Comparison of ENCODE assay signal across 9 cellular contexts in the genomic region with DNA sequence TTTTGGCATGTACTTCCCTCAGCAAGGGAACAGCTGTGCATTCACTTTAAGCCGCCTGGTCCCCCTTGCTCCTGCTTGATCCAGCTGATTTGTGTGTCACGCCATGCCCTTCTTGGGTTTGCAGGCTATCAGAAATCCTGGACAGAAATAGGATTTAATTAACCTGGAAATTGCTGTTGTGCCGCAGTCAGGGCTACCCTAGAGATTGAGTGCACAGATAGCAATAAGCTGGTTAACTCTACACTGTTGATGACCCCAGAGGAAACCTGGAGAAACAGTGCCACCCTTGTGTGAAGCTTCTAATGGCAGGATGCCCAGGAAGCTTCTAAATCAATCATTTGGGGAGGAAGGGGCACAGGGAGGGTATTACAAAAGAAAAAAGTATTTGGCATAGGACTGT.
DNase-seq lines count a peak whose midpoint lies in the region; ATAC-seq and TF ChIP-seq lines count a peak whose summit lies in the region.
"Had no signal": no experiment of that assay in that cellular context is flagged by ENCODE, and none has a peak within 500 bp of the region (broad histone marks: within the 10 kb centered on the region; RNA-seq: fewer than 3 reads in every experiment).

No MANE protein-coding gene starts in this region.

- no peaks in the 10 kb centered on the region for H3K9me3 Mint-ChIP-seq in natural killer cell
- H3K9me3 Mint-ChIP-seq in natural killer cell treated with Interleukin-12 subunit alpha and Interleukin-12 subunit beta and Interleukin-15 and Interleukin-18, amount 100 ng/mL, for 72 hours: no peaks in the 10 kb centered on the region

- no peaks in the 10 kb centered on the region for H3K36me3 Mint-ChIP-seq in natural killer cell
- H3K36me3 Mint-ChIP-seq in natural killer cell treated with Interleukin-12 subunit alpha and Interleukin-12 subunit beta and Interleukin-15 and Interleukin-18, amount 100 ng/mL, for 72 hours: no peaks in the 10 kb centered on the region

- no peaks in the 10 kb centered on the region for H3K27me3 Mint-ChIP-seq in natural killer cell (ENCODE audit: low read depth in 2 of 2)
- no peaks in the 10 kb centered on the region for H3K27me3 Mint-ChIP-seq in natural killer cell treated with Interleukin-12 subunit alpha and Interleukin-12 subunit beta and Interleukin-15 and Interleukin-18, amount 100 ng/mL, for 72 hours

- ATAC-seq in natural killer cell: peak in 2 of 3 donors; percentile 64 to 66
- ATAC-seq in natural killer cell treated with Interleukin-12 subunit alpha and Interleukin-12 subunit beta and Interleukin-15 and Interleukin-18, amount 100 ng/mL, for 72 hours: no peak
- no peak for ATAC-seq in foreskin keratinocyte
- no peak for ATAC-seq in GM19455 (IDR thresholded peaks at IDR 0.05; ENCODE audit: unreplicated experiment)
- ATAC-seq in GM18909 (IDR thresholded peaks at IDR 0.05; ENCODE audit: poor library complexity, unreplicated experiment): no peak

- DNase-seq in natural killer cell: no peak
- no peak for DNase-seq in natural killer cell treated with Interleukin-12 subunit alpha and Interleukin-12 subunit beta and Interleukin-15 and Interleukin-18, amount 100 ng/mL, for 72 hours (ENCODE audit: low spot score)
- DNase-seq in NCI-H460 (ENCODE audit: extremely low read depth, low read depth): peak; percentile 59
- DNase-seq in foreskin keratinocyte: no peak
- no peak for DNase-seq in stimulated activated CD4-positive, alpha-beta T cell treated with anti-CD3 and anti-CD28 coated beads, Interleukin-4, amount 100 ng/mL, for 1 hour
- DNase-seq in ascending aorta (ENCODE audit: low spot score in 2 of 2): no peak
- DNase-seq: EL had no signal

- intact Hi-C loops in natural killer cell (cut with micrococcal nuclease): loop anchor here (10.0 kb wide), 1 partner anchor 1230 kb away; no protein-coding TSS in a partner anchor
- intact Hi-C loops in ascending aorta (cut with DNase I): loop anchor here (5.0 kb wide), 1 partner anchor 47 kb away; no protein-coding TSS in a partner anchor

- H3K27me3 ChIP-seq in foreskin keratinocyte (no peaks in the 10 kb centered on the region), ascending aorta (no peaks in the 10 kb centered on the region)

- peak; percentile 33 for TF ChIP-seq CTCF in natural killer cell (IDR thresholded peaks at IDR 0.05)
- TF ChIP-seq CTCF in foreskin keratinocyte (conservative IDR thresholded peaks at IDR 0.05): peak; percentile 41
- TF ChIP-seq CTCF in ascending aorta (IDR thresholded peaks at IDR 0.05): no peak

- H3K27ac Mint-ChIP-seq in natural killer cell: peak overlapping the region in 1 of 2 donors; percentile 31
- no peak overlapping the region for H3K27ac Mint-ChIP-seq in natural killer cell treated with Interleukin-12 subunit alpha and Interleukin-12 subunit beta and Interleukin-15 and Interleukin-18, amount 100 ng/mL, for 72 hours

- peaks cover 38% of the 10 kb centered on the region for H3K4me1 ChIP-seq in foreskin keratinocyte
- H3K4me1 ChIP-seq in ascending aorta: peaks cover 0 to 18% of the 10 kb centered on the region in 2 donors

- H3K36me3 ChIP-seq in ascending aorta: no peaks in the 10 kb centered on the region

- peaks cover 81 to 82% of the 10 kb centered on the region in 2 donors for H3K4me1 Mint-ChIP-seq in natural killer cell
- peaks cover 52 to 65% of the 10 kb centered on the region in 2 donors for H3K4me1 Mint-ChIP-seq in natural killer cell treated with Interleukin-12 subunit alpha and Interleukin-12 subunit beta and Interleukin-15 and Interleukin-18, amount 100 ng/mL, for 72 hours (ENCODE audit: low read depth in 2 of 2)

- H3K4me3 Mint-ChIP-seq in natural killer cell: no peak overlapping the region
- no peak overlapping the region for H3K4me3 Mint-ChIP-seq in natural killer cell treated with Interleukin-12 subunit alpha and Interleukin-12 subunit beta and Interleukin-15 and Interleukin-18, amount 100 ng/mL, for 72 hours

- no peaks in the 10 kb centered on the region for H3K9me3 ChIP-seq in ascending aorta

- H3K4me3 ChIP-seq in ascending aorta: no peak overlapping the region

- H3K27ac ChIP-seq in foreskin keratinocyte (no peak overlapping the region), ascending aorta (no peak overlapping the region)

Comparison
In these comparisons a context has a peak if more than half of its experiments do, and no peak if none do; other contexts are left out.
1. ATAC-seq: peak in natural killer cell (2 of 3); none in natural killer cell treated with Interleukin-12 subunit alpha and Interleukin-12 subunit beta and Interleukin-15 and Interleukin-18, amount 100 ng/mL, for 72 hours (0 of 2), foreskin keratinocyte (single experiment), GM19455 (single experiment) and GM18909 (single experiment).
2. CTCF ChIP-seq: peak in natural killer cell (single experiment) and foreskin keratinocyte (single experiment); none in ascending aorta (0 of 3).